1 cellular context compared by ENCODE assay signal in genomic region chr5:141479776-141480175, GRCh38.
TF ChIP-seq lines count a peak whose summit lies in the region.

No MANE protein-coding gene starts in this region.

TF ChIP-seq in IMR-90, 13 proteins besides CTCF, POLR2A, EP300 and RAD21 (continued from another document):
- TF ChIP-seq CEBPB (IDR thresholded peaks at IDR 0.05; ENCODE audit: low read depth, low read length) (no peak), RCOR1 (IDR thresholded peaks at IDR 0.05; ENCODE audit: insufficient replicate concordance, low read length) (no peak), CHD1 (IDR thresholded peaks at IDR 0.05; ENCODE audit: low read depth, low read length) (no peak), MXI1 (IDR thresholded peaks at IDR 0.05; ENCODE audit: borderline replicate concordance, low read depth, low read length) (no peak)
